Comparison of ENCODE assay signal across 20 cellular contexts in the genomic region with DNA sequence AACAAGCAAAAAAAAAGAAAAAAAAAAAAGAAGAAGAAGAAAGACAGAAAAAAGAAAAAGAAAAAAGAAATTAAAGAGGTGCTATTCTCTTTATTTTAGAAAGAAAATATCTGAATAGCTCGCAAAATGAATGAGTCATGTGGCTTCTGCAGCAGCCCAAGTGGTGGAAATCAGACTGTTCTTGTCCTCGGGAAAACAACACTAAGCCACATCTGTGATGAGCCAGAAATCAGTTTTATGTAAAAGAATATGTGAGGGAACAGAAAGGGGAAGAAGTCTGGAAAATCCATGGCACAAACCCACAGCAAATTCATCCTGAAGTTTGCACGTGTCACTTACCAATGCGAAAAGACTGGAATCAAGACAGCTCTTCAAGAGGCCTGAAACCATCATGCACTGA.
"Had no signal": no experiment of that assay in that cellular context is flagged by ENCODE, and none has a peak within 500 bp of the region (broad histone marks: within the 10 kb centered on the region; RNA-seq: fewer than 3 reads in every experiment).

No MANE protein-coding gene starts in this region.

- DNase-seq: activated CD4-positive, alpha-beta T cell treated with anti-CD3 and anti-CD28 coated beads, Interleukin-2, amount 50 U/mL, for 1 hour; activated CD4-positive, CD25-positive, alpha-beta regulatory T cell treated with anti-CD3 and anti-CD28 coated beads, Interleukin-2, amount 50 U/mL, for 72 hours; activated CD8-positive, alpha-beta memory T cell treated with anti-CD3 and anti-CD28 coated beads, Interleukin-2, amount 50 U/mL, for 4 hours; activated effector memory CD4-positive, alpha-beta T cell treated with anti-CD3 and anti-CD28 coated beads, Interleukin-2, amount 50 U/mL, for 16 hours; activated T-cell treated with anti-CD3 and anti-CD28 coated beads, Interleukin-2, amount 50 U/mL, for 48 hours; amniotic stem cell; effector memory CD8-positive, alpha-beta T cell; esophagus squamous epithelium; foreskin melanocyte; hypothalamus; left lung; naive B cell; stimulated activated CD4-positive, alpha-beta T cell treated with anti-CD3 and anti-CD28 coated beads, Interleukin-15, amount 100 ng/mL, for 24 hours; stimulated activated CD4-positive, alpha-beta T cell treated with anti-CD3 and anti-CD28 coated beads, Interleukin-4, amount 100 ng/mL, for 1 hour; stomach; upper lobe of left lung had no signal

- H3K36me3 ChIP-seq: esophagus squamous epithelium, left lung, right atrium auricular region, stomach, upper lobe of left lung had no signal

- H3K4me3 ChIP-seq: esophagus squamous epithelium, left lung, right atrium auricular region, skin epidermis, stomach, upper lobe of left lung had no signal

- H3K27ac ChIP-seq: esophagus squamous epithelium, left lung, stomach, upper lobe of left lung, VCaP had no signal

- ATAC-seq: effector memory CD8-positive, alpha-beta T cell; left lung had no signal

- FAIRE-seq: keratinocyte had no signal

- H3K27me3 ChIP-seq: esophagus squamous epithelium, left lung, right atrium auricular region, upper lobe of left lung had no signal

- H3K9me3 ChIP-seq: esophagus squamous epithelium, left lung, right atrium auricular region, stomach, upper lobe of left lung had no signal

- H3K4me1 ChIP-seq: right atrium auricular region had no signal
